12 cellular contexts compared by ENCODE assay signal in genomic region chr1:107785506-107786213, GRCh38.
DNase-seq lines count a peak whose midpoint lies in the region; ATAC-seq and TF ChIP-seq lines count a peak whose summit lies in the region.
"Had no signal": no experiment of that assay in that cellular context is flagged by ENCODE, and none has a peak within 500 bp of the region (broad histone marks: within the 10 kb centered on the region; RNA-seq: fewer than 3 reads in every experiment).

No MANE protein-coding gene starts in this region.

- no peak overlapping the region for H2AFZ ChIP-seq in Loucy (ENCODE audit: low read length)
- H2AFZ ChIP-seq in mammary epithelial cell (ENCODE audit: low read depth, low read length): no peak overlapping the region

- H3K4me2 ChIP-seq in Loucy (ENCODE audit: low read depth, low read length, poor library complexity, severe bottlenecking) (peak overlapping the region; percentile 61), mammary epithelial cell (ENCODE audit: insufficient read depth, low read depth, low read length) (no peak overlapping the region)

- POLR2A ChIA-PET in CD8-positive, alpha-beta T cell (lab: Charles Lee): interaction anchor here (0.8 to 2.4 kb wide), 4 partner anchors 9 to 340 kb away, joined by 3 to 7 read pairs (median 4); no protein-coding TSS in a partner anchor
- POLR2A ChIA-PET in activated CD4-positive, alpha-beta memory T cell treated with anti-CD3 and anti-CD28 coated beads, Interleukin-2, amount 10 ng/mL, durations not matched to agents 7 days and 5 days (lab: Charles Lee): interaction anchor here (0.7 to 1.6 kb wide), 5 partner anchors 9 to 340 kb away, joined by 3 to 6 read pairs (median 4); no protein-coding TSS in a partner anchor

- H3K27ac ChIP-seq in CD8-positive, alpha-beta T cell (ENCODE audit: low read depth, low read length): peak overlapping the region; percentile 66
- no peak overlapping the region for H3K27ac ChIP-seq in mammary epithelial cell (ENCODE audit: insufficient read depth, low read depth, low read length)

- no peaks in the 10 kb centered on the region for H3K36me3 Mint-ChIP-seq in CD8-positive, alpha-beta T cell
- H3K36me3 Mint-ChIP-seq in activated CD4-positive, alpha-beta memory T cell treated with anti-CD3 and anti-CD28 coated beads, Interleukin-2, amount 10 ng/mL, durations not matched to agents 7 days and 5 days (ENCODE audit: low read depth): no peaks in the 10 kb centered on the region
- no peaks in the 10 kb centered on the region for H3K36me3 Mint-ChIP-seq in natural killer cell

- no peaks in the 10 kb centered on the region for H3K9me3 ChIP-seq in CD8-positive, alpha-beta T cell (ENCODE audit: low read length)
- H3K9me3 ChIP-seq in Loucy (ENCODE audit: insufficient read depth, low read depth, low read length): no peaks in the 10 kb centered on the region
- no peaks in the 10 kb centered on the region for H3K9me3 ChIP-seq in mammary epithelial cell (replicated peaks; ENCODE audit: insufficient read depth, low read length)

- dilution Hi-C loops in mammary epithelial cell (cut with HindIII; ENCODE audit: low sequenced_read_pairs): loop anchor here (5.0 kb wide), 1 partner anchor 342 kb away; no protein-coding TSS in a partner anchor

- no peaks in the 10 kb centered on the region for H3K27me3 ChIP-seq in CD8-positive, alpha-beta T cell (ENCODE audit: insufficient read depth, low read length)
- H3K27me3 ChIP-seq in Loucy (ENCODE audit: insufficient read depth, low read length, poor library complexity, severe bottlenecking) (no peaks in the 10 kb centered on the region), mammary epithelial cell (ENCODE audit: insufficient read depth, low read length) (no peaks in the 10 kb centered on the region)

- no peaks in the 10 kb centered on the region for H3K9me2 ChIP-seq in Loucy (replicated peaks; ENCODE audit: low read depth, low read length)

- H3K9me3 Mint-ChIP-seq in CD8-positive, alpha-beta T cell: no peaks in the 10 kb centered on the region
- H3K9me3 Mint-ChIP-seq in activated CD4-positive, alpha-beta memory T cell treated with anti-CD3 and anti-CD28 coated beads, Interleukin-2, amount 10 ng/mL, durations not matched to agents 7 days and 5 days: no peaks in the 10 kb centered on the region
- no peaks in the 10 kb centered on the region for H3K9me3 Mint-ChIP-seq in natural killer cell

- peaks cover 62% of the 10 kb centered on the region for H3K4me1 Mint-ChIP-seq in CD8-positive, alpha-beta T cell (ENCODE audit: low read depth)
- H3K4me1 Mint-ChIP-seq in activated CD4-positive, alpha-beta memory T cell treated with anti-CD3 and anti-CD28 coated beads, Interleukin-2, amount 10 ng/mL, durations not matched to agents 7 days and 5 days: peaks cover 39% of the 10 kb centered on the region
- peaks cover 80 to 82% of the 10 kb centered on the region in 2 donors for H3K4me1 Mint-ChIP-seq in natural killer cell

- H3K27ac Mint-ChIP-seq in CD8-positive, alpha-beta T cell: peak overlapping the region; percentile 92
- H3K27ac Mint-ChIP-seq in activated CD4-positive, alpha-beta memory T cell treated with anti-CD3 and anti-CD28 coated beads, Interleukin-2, amount 10 ng/mL, durations not matched to agents 7 days and 5 days: peak overlapping the region; percentile 72
- peak overlapping the region; percentile 91 to 92 for H3K27ac Mint-ChIP-seq in natural killer cell

- peak overlapping the region; percentile 18 for H3K9ac ChIP-seq in Loucy (ENCODE audit: low read depth, low read length, poor library complexity, severe bottlenecking)
- H3K9ac ChIP-seq in mammary epithelial cell (ENCODE audit: insufficient read depth, low read length): no peak overlapping the region

- peak overlapping the region; percentile 70 for H3K4me3 Mint-ChIP-seq in CD8-positive, alpha-beta T cell
- peak overlapping the region; percentile 12 for H3K4me3 Mint-ChIP-seq in activated CD4-positive, alpha-beta memory T cell treated with anti-CD3 and anti-CD28 coated beads, Interleukin-2, amount 10 ng/mL, durations not matched to agents 7 days and 5 days
- H3K4me3 Mint-ChIP-seq in natural killer cell: peak overlapping the region; percentile 85

- H3K4me3 ChIP-seq in CD8-positive, alpha-beta T cell (ENCODE audit: low read depth, low read length): no peak overlapping the region
- H3K4me3 ChIP-seq in Loucy (ENCODE audit: low read length, poor library complexity, severe bottlenecking): peak overlapping the region; percentile 36
- H3K4me3 ChIP-seq in mammary epithelial cell (replicated peaks in 1 of 3; ENCODE audit: insufficient read depth in 1 of 3, low read depth in 2 of 3, low read length in 3 of 3): no peak overlapping the region

- peaks cover 66% of the 10 kb centered on the region for H4K20me1 ChIP-seq in Loucy (ENCODE audit: insufficient read depth, low read length, poor library complexity, severe bottlenecking)
- no peaks in the 10 kb centered on the region for H4K20me1 ChIP-seq in mammary epithelial cell (ENCODE audit: insufficient read depth, low read length)

- ATAC-seq in CD8-positive, alpha-beta T cell: peak; percentile 9
- peak; percentile 24 to 36 (median 32) for ATAC-seq in natural killer cell
- ATAC-seq: Panc1 had no signal

- H3F3A ChIP-seq in Loucy (ENCODE audit: low read depth): no peaks in the 10 kb centered on the region

- no TSS peak for BruUV-seq in mammary epithelial cell (replicated peaks; lab: Mats Ljungman, UMichigan)

- no peaks in the 10 kb centered on the region for H3K27me3 Mint-ChIP-seq in CD8-positive, alpha-beta T cell (ENCODE audit: low read depth)
- H3K27me3 Mint-ChIP-seq in activated CD4-positive, alpha-beta memory T cell treated with anti-CD3 and anti-CD28 coated beads, Interleukin-2, amount 10 ng/mL, durations not matched to agents 7 days and 5 days: no peaks in the 10 kb centered on the region
- no peaks in the 10 kb centered on the region for H3K27me3 Mint-ChIP-seq in natural killer cell (ENCODE audit: low read depth in 2 of 2)

- in situ Hi-C loops in mammary epithelial cell (cut with MboI; ENCODE audit: low sequenced_read_pairs in 2 of 2): loop anchor here in 1 of 2 donors (5.0 to 25.0 kb wide), 2 partner anchors 342 to 852 kb away; no protein-coding TSS in a partner anchor

- no peaks in the 10 kb centered on the region for H3K36me3 ChIP-seq in CD8-positive, alpha-beta T cell (ENCODE audit: insufficient read depth, low read length)
- peaks cover 4% of the 10 kb centered on the region; the same call in 1 of the 2 replicates for H3K36me3 ChIP-seq in Loucy (ENCODE audit: insufficient read depth, low read length)
- no peaks in the 10 kb centered on the region for H3K36me3 ChIP-seq in mammary epithelial cell (ENCODE audit: insufficient read depth, low read length)

- TF ChIP-seq CTCF in CD8-positive, alpha-beta T cell (IDR thresholded peaks at IDR 0.05): no peak
- TF ChIP-seq CTCF in Loucy (conservative IDR thresholded peaks at IDR 0.05; ENCODE audit: low read length) (peak; percentile 19; the same call in 1 of the 2 replicates), natural killer cell (IDR thresholded peaks at IDR 0.05) (no peak), mammary epithelial cell (conservative IDR thresholded peaks at IDR 0.05 in 1 of 2, IDR thresholded peaks at IDR 0.05 in 1 of 2; ENCODE audit: extremely low read depth in 1 of 2, insufficient read depth in 1 of 2, low read depth in 1 of 2, low read length in 2 of 2) (no peak), GM20000 (IDR thresholded peaks at IDR 0.05; ENCODE audit: extremely low read depth, missing control alignments) (no peak)

- WGBS in mammary epithelial cell (ENCODE audit: low coverage, missing lambda C conversion rate): 90% methylated on average over 3 of the region's 3 CpGs

- peaks cover 43% of the 10 kb centered on the region for H3K4me1 ChIP-seq in CD8-positive, alpha-beta T cell (ENCODE audit: insufficient read depth, low read length)
- H3K4me1 ChIP-seq in Loucy (ENCODE audit: insufficient read depth, low read length, poor library complexity, severe bottlenecking) (peaks cover 74% of the 10 kb centered on the region), mammary epithelial cell (ENCODE audit: insufficient read depth, low read length) (no peaks in the 10 kb centered on the region)

- CTCF ChIA-PET in CD8-positive, alpha-beta T cell (lab: Charles Lee): interaction anchor here (0.7 to 20.1 kb wide), 7 partner anchors 9 to 341 kb away, joined by 3 to 492 read pairs (median 4); partner anchors contain the start of gene VAV3
- CTCF ChIA-PET in activated CD4-positive, alpha-beta memory T cell treated with anti-CD3 and anti-CD28 coated beads, Interleukin-2, amount 10 ng/mL, durations not matched to agents 7 days and 5 days (lab: Charles Lee): interaction anchor here (0.5 to 9.8 kb wide), 6 partner anchors 9 to 415 kb away, joined by 3 to 250 read pairs (median 4); partner anchors contain the start of gene SLC25A24
- CTCF ChIA-PET in mammary epithelial cell (lab: Charles Lee; ENCODE audit: low non-redundant PET): no interaction called here

- no peak for DNase-seq in CD8-positive, alpha-beta T cell
- DNase-seq in activated CD4-positive, alpha-beta memory T cell treated with anti-CD3 and anti-CD28 coated beads, Interleukin-2, amount 10 ng/mL, durations not matched to agents 7 days and 5 days: no peak
- DNase-seq in natural killer cell (no peak), GOT3 (lab: John Stamatoyannopoulos, UW) (no peak), mammary epithelial cell (no peak), GM20000 (ENCODE audit: low spot score) (no peak)
- no peak for DNase-seq in stimulated activated CD4-positive, alpha-beta T cell treated with anti-CD3 and anti-CD28 coated beads, Interleukin-4, amount 100 ng/mL, for 4 hours
- DNase-seq: caudate nucleus; NCI-H187 treated with DMSO at 0.1 percent for 48 hours; stimulated activated CD4-positive, alpha-beta T cell treated with anti-CD3 and anti-CD28 coated beads, Interleukin-4, amount 100 ng/mL, for 24 hours had no signal

- intact Hi-C loops in CD8-positive, alpha-beta T cell (cut with DNase I, micrococcal nuclease): loop anchor here (1.0 to 10.0 kb wide), 6 partner anchors 47 to 779 kb away; partner anchors contain the start of genes VAV3 (in 2 of the 2) and EEIG2 (in 1 of the 2)
- intact Hi-C loops in natural killer cell (cut with micrococcal nuclease): loop anchor here (1.0 to 2.0 kb wide), 6 partner anchors 36 to 295 kb away; no protein-coding TSS in a partner anchor
- intact Hi-C loops in mammary epithelial cell (cut with micrococcal nuclease): loop anchor here (5.0 to 10.0 kb wide), 2 partner anchors 182 to 859 kb away; partner anchors contain the start of gene VAV3

- H3K79me2 ChIP-seq in Loucy (ENCODE audit: insufficient read depth, low read length): peaks cover 95% of the 10 kb centered on the region
- no peaks in the 10 kb centered on the region for H3K79me2 ChIP-seq in mammary epithelial cell (ENCODE audit: insufficient read depth, low read length)

Comparison
In these comparisons a context has a peak if more than half of its experiments do, and no peak if none do; other contexts are left out.
1. H3K4me3 Mint-ChIP-seq: peak in every context shown above with its lines; median percentile 85 in natural killer cell; 70 in CD8-positive, alpha-beta T cell; 12 in activated CD4-positive, alpha-beta memory T cell treated with anti-CD3 and anti-CD28 coated beads, Interleukin-2, amount 10 ng/mL, durations not matched to agents 7 days and 5 days.